Comparison of ENCODE assay signal across 9 cellular contexts in genomic region chr7:98287486-98287959, GRCh38. TPM values are rescaled to one million over a fixed set of nuclear protein-coding genes. Genes with fewer than 3 reads are reported as not detected.
DNase-seq lines count a peak whose midpoint lies in the region; ATAC-seq and TF ChIP-seq lines count a peak whose summit lies in the region.
"Had no signal": no experiment of that assay in that cellular context is flagged by ENCODE, and none has a peak within 500 bp of the region (broad histone marks: within the 10 kb centered on the region; RNA-seq: fewer than 3 reads in every experiment).

No MANE protein-coding gene starts in this region.

- H3K36me3 ChIP-seq in Caco-2 (ENCODE audit: control insufficient read depth, insufficient read depth, low read length) (peaks cover 6% of the 10 kb centered on the region), endodermal cell (ENCODE audit: control insufficient read depth, insufficient read depth, low read length) (peaks cover 29% of the 10 kb centered on the region), neuronal stem cell (replicated peaks in 1 of 2; ENCODE audit: control insufficient read depth in 2 of 2, insufficient read depth in 2 of 2, low read length in 2 of 2) (peaks cover 15 to 79% of the 10 kb centered on the region in 2 donors)

- H2AFZ ChIP-seq in neuronal stem cell (ENCODE audit: low read length): no peak overlapping the region

- peak overlapping the region; percentile 32 for H3K4me3 Mint-ChIP-seq in Caco-2 (ENCODE audit: unreplicated experiment)
- H3K4me3 Mint-ChIP-seq in endodermal cell: no peak overlapping the region

- intact Hi-C loops in Caco-2 (cut with micrococcal nuclease; ENCODE audit: unreplicated experiment): no loop called here

- peak overlapping the region; percentile 65 for H4K8ac ChIP-seq in neuronal stem cell (ENCODE audit: low read depth, low read length)

- no TSS peak for BruUV-seq in Caco-2 (replicated peaks; lab: Mats Ljungman, UMichigan)

- H2BK5ac ChIP-seq in neuronal stem cell (ENCODE audit: low read length): peak overlapping the region; percentile 18

- no peak overlapping the region for H3K4ac ChIP-seq in neuronal stem cell (ENCODE audit: low read length)

- H2AK5ac ChIP-seq in neuronal stem cell (ENCODE audit: low read depth, low read length): peak overlapping the region; percentile 18

- H3K27ac ChIP-seq in endodermal cell (ENCODE audit: low read depth, low read length) (no peak overlapping the region), neuronal stem cell (replicated peaks; ENCODE audit: low read length) (no peak overlapping the region)
- H3K27ac ChIP-seq: SK-N-MC had no signal

- peak overlapping the region; percentile 9 for H3K14ac ChIP-seq in neuronal stem cell (ENCODE audit: low read length)

- H3K9me3 ChIP-seq in Caco-2 (no peaks in the 10 kb centered on the region), endodermal cell (ENCODE audit: control insufficient read depth, low read length) (no peaks in the 10 kb centered on the region), neuronal stem cell (replicated peaks in 1 of 2; ENCODE audit: control insufficient read depth in 2 of 2, insufficient read depth in 1 of 2, low read depth in 1 of 2, low read length in 2 of 2) (peaks cover 0 to 3% of the 10 kb centered on the region in 2 donors)

- peaks cover 27% of the 10 kb centered on the region for H3K4me1 Mint-ChIP-seq in Caco-2 (ENCODE audit: low read depth, unreplicated experiment)
- H3K4me1 Mint-ChIP-seq in endodermal cell: peaks cover 24% of the 10 kb centered on the region

- no peak overlapping the region for H4K91ac ChIP-seq in neuronal stem cell (ENCODE audit: low read depth, low read length, poor library complexity)

- DNase-seq in Caco-2 (peak; percentile 74 to 77), NCI-H226 (peak; percentile 41), endodermal cell (peak; percentile 90), neuronal stem cell (ENCODE audit: low spot score) (no peak), mesenteric fat pad (ENCODE audit: low spot score) (no peak), GM13976 (ENCODE audit: low spot score) (no peak)

- WGBS in endodermal cell (ENCODE audit: insufficient coverage in 1 of 2, insufficient read length in 1 of 2), 2 experiments: 87 to 100% methylated on average over 6 to 14 of the region's 14 CpGs
- WGBS in neuronal stem cell (ENCODE audit: extremely low coverage in 2 of 2, insufficient read length in 2 of 2, insufficient replicate concordance in 1 of 2), 2 donors: no CpG with 5 or more reads among the region's 14 CpGs

- H2BK15ac ChIP-seq in neuronal stem cell (ENCODE audit: low read length): no peak overlapping the region

- no peak overlapping the region for H3K18ac ChIP-seq in neuronal stem cell (ENCODE audit: low read length)

- H3K4me3 ChIP-seq in Caco-2 (ENCODE audit: low read depth, low read length) (no peak overlapping the region), endodermal cell (ENCODE audit: low read length) (no peak overlapping the region), neuronal stem cell (ENCODE audit: low read length in 2 of 2) (no peak overlapping the region)
- H3K4me3 ChIP-seq: SK-N-MC had no signal

- no peak for TF ChIP-seq CTCF in Caco-2 (IDR thresholded peaks at IDR 0.05; ENCODE audit: insufficient read depth in 1 of 2, low read depth in 1 of 2, low read length in 1 of 2, severe bottlenecking in 1 of 2, unreplicated experiment in 1 of 2)
- TF ChIP-seq CTCF in endodermal cell (conservative IDR thresholded peaks at IDR 0.05): no peak
- no peak for TF ChIP-seq CTCF in GM13976 (IDR thresholded peaks at IDR 0.05; ENCODE audit: borderline replicate concordance, control extremely low read depth, extremely low read depth, insufficient read depth, missing control alignments)

- ATAC-seq in GM21529 (IDR thresholded peaks at IDR 0.05; ENCODE audit: unreplicated experiment): no peak
- ATAC-seq in GM19397 (IDR thresholded peaks at IDR 0.05; ENCODE audit: unreplicated experiment): no peak

- H3K27me3 Mint-ChIP-seq in Caco-2 (ENCODE audit: insufficient read depth, unreplicated experiment) (no peaks in the 10 kb centered on the region), endodermal cell (ENCODE audit: insufficient read depth) (no peaks in the 10 kb centered on the region)

- H3K36me3 Mint-ChIP-seq in Caco-2 (ENCODE audit: insufficient read depth, unreplicated experiment): peaks cover 91% of the 10 kb centered on the region
- H3K36me3 Mint-ChIP-seq in endodermal cell (ENCODE audit: low read depth): peaks cover 28% of the 10 kb centered on the region

- H3K27me3 ChIP-seq in Caco-2 (replicated peaks; ENCODE audit: control insufficient read depth, insufficient read depth, low read length) (no peaks in the 10 kb centered on the region), endodermal cell (ENCODE audit: control insufficient read depth, insufficient read depth, low read length, poor library complexity, severe bottlenecking) (no peaks in the 10 kb centered on the region), neuronal stem cell (ENCODE audit: control insufficient read depth in 3 of 3, insufficient read depth in 3 of 3, low read depth in 1 of 3, low read length in 3 of 3) (no peaks in the 10 kb centered on the region)

- no peak overlapping the region for H2BK120ac ChIP-seq in neuronal stem cell (ENCODE audit: low read depth, low read length)

- H2BK12ac ChIP-seq in neuronal stem cell (ENCODE audit: low read length): no peak overlapping the region

- in situ Hi-C loops in GM13976 (cut with MboI; ENCODE audit: low sequenced_read_pairs, unreplicated experiment): no loop called here

- CTCF ChIA-PET in Caco-2 (lab: Charles Lee): interaction anchor here (0.6 to 0.8 kb wide), 2 partner anchors 17 to 114 kb away, joined by 3 read pairs; partner anchors contain the start of gene BAIAP2L1

- H3K4me1 ChIP-seq in Caco-2: peaks cover 55% of the 10 kb centered on the region
- H3K4me1 ChIP-seq in endodermal cell (ENCODE audit: control insufficient read depth, insufficient read depth, low read length): no peaks in the 10 kb centered on the region
- H3K4me1 ChIP-seq in neuronal stem cell (ENCODE audit: control insufficient read depth in 2 of 2, insufficient read depth in 1 of 2, low read depth in 1 of 2, low read length in 2 of 2): peaks cover 18 to 26% of the 10 kb centered on the region in 2 donors

- H3K27ac Mint-ChIP-seq in Caco-2 (ENCODE audit: unreplicated experiment) (peak overlapping the region; percentile 81), endodermal cell (no peak overlapping the region)

- no peak overlapping the region for H3K9ac ChIP-seq in endodermal cell (ENCODE audit: extremely low read depth, low read length, poor library complexity, severe bottlenecking)
- H3K9ac ChIP-seq in neuronal stem cell (ENCODE audit: low read depth, low read length, poor library complexity): no peak overlapping the region

- peak overlapping the region; percentile 22 for H3K23ac ChIP-seq in neuronal stem cell (ENCODE audit: low read depth, low read length, poor library complexity)

- H3K79me1 ChIP-seq in neuronal stem cell (ENCODE audit: low read depth, low read length): peaks cover 33% of the 10 kb centered on the region

- POLR2A ChIA-PET in Caco-2 (lab: Charles Lee): interaction anchor here (0.6 kb wide), 1 partner anchor 33 kb away, joined by 3 read pairs; no protein-coding TSS in a partner anchor

- H3K9me3 Mint-ChIP-seq in Caco-2 (ENCODE audit: unreplicated experiment): no peaks in the 10 kb centered on the region
- no peaks in the 10 kb centered on the region for H3K9me3 Mint-ChIP-seq in endodermal cell

- no peak overlapping the region for H3K4me2 ChIP-seq in neuronal stem cell (ENCODE audit: insufficient read depth, low read length, poor library complexity, severe bottlenecking)

RNA-seq across cellular contexts. Expression of gene BRI3, which starts 6.0 kb away (rescaled TPM):
- 197 and 224 TPM in 2 replicates for total RNA-seq in Caco-2 (2022)
- 100 to 1,000 TPM; 130 to 152 TPM for total RNA-seq in endodermal cell
- 158 TPM for polyA plus RNA-seq in endodermal cell (2013, experiment 1 of 2)
- polyA plus RNA-seq in endodermal cell (2013, experiment 2 of 2): 139 TPM
- polyA plus RNA-seq in neuronal stem cell (2013, experiment 1 of 2): 197 TPM
- 198 TPM for polyA plus RNA-seq in neuronal stem cell (2013, experiment 2 of 2)
- 355 TPM for total RNA-seq in mesenteric fat pad

RNA-seq across cellular contexts. Expression of gene TECPR1, which starts 35.5 kb away (rescaled TPM):
- total RNA-seq in Caco-2 (2022) (19.0 and 26.4 TPM in 2 replicates), endodermal cell (10 to 100 TPM; 27.2 to 32.0 TPM), mesenteric fat pad (25.5 TPM)
- polyA plus RNA-seq in endodermal cell (2013, experiment 1 of 2): 18.7 TPM
- polyA plus RNA-seq in endodermal cell (2013, experiment 2 of 2): 19.2 TPM
- 7.3 TPM for polyA plus RNA-seq in neuronal stem cell (2013, experiment 1 of 2)
- 7.5 TPM for polyA plus RNA-seq in neuronal stem cell (2013, experiment 2 of 2)

Comparison
In these comparisons a context has a peak if more than half of its experiments do, and no peak if none do; other contexts are left out.
1. DNase-seq: peak in Caco-2 (2 of 2), NCI-H226 (single experiment) and endodermal cell (single experiment); none in neuronal stem cell (single experiment), mesenteric fat pad (single experiment) and GM13976 (single experiment).